Comparison of ENCODE assay signal across 1 cellular context in the genomic region with DNA sequence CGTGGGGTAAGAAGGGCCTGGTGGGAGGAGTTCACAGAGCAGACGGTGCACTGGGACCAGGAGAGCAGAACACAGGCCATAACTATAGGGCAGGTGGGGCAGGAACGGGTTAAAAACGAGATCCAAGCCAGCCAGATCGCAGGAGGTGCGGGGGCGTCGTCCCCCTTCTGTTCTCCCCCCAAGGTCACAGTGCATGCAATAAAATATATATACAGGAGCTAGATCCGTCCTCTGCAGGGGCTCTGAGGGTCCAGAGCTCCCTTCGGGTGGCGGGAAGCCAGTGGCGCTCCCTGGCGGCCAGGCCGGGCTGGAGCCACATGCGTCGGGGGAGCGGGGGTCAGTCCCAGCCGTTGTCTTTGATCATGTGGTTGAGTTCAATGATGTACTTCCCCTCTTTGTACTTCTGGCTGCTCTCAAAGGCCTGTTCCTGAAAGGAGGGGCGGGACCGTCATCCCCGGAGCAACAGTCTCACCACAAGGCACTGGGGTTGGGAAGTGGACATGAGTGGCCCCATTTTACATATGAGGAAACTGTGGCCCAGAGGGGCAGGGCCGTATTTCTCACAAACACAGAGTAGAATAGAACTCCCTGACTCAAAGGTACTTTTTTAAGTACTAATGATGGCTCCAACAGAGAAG.
TF ChIP-seq lines count a peak whose summit lies in the region.

No MANE protein-coding gene starts in this region.

TF ChIP-seq in GM12878, 131 proteins besides CTCF, POLR2A, EP300 and RAD21 (continued from another document and continues in another):
- TF ChIP-seq MAX (IDR thresholded peaks at IDR 0.05; ENCODE audit: low read depth, low read length) (peak; percentile 83; the same call in 1 of the 2 replicates), NR2F1 (conservative IDR thresholded peaks at IDR 0.05) (no peak), MEF2A (IDR thresholded peaks at IDR 0.05; ENCODE audit: insufficient read depth, low read depth, low read length) (0 out of 2 replicates have a peak, but pooled peaks have one; percentile 13), ETV6 (conservative IDR thresholded peaks at IDR 0.05 in 1 of 2, IDR thresholded peaks at IDR 0.05 in 1 of 2; ENCODE audit: borderline replicate concordance in 1 of 2, low read depth in 1 of 2) (peak in 1 of 2 experiments; percentile 61; a peak in 2 of 4 replicates), CHD1 (IDR thresholded peaks at IDR 0.05; ENCODE audit: low read depth, low read length) (0 out of 2 replicates have a peak, but pooled peaks have one; percentile 35), MEF2B (IDR thresholded peaks at IDR 0.05; ENCODE audit: partially characterized antibody, poor library complexity, severe bottlenecking) (peak; percentile 60), SIN3A (IDR thresholded peaks at IDR 0.05; ENCODE audit: low read depth, low read length) (peak; percentile 49; the same call in 1 of the 2 replicates), YY1 (IDR thresholded peaks at IDR 0.05; ENCODE audit: low read depth, low read length) (peak; percentile 64; the same call in 1 of the 2 replicates), TCF12 (IDR thresholded peaks at IDR 0.05; ENCODE audit: low read depth, low read length) (peak; percentile 70; the same call in 1 of the 2 replicates), RCOR1 (conservative IDR thresholded peaks at IDR 0.05; ENCODE audit: low read depth, low read length) (peak; percentile 88; the same call in 1 of the 2 replicates), JUNB (IDR thresholded peaks at IDR 0.05) (no peak), CREB1 (IDR thresholded peaks at IDR 0.05; ENCODE audit: low read depth) (peak; percentile 59; the same call in 1 of the 2 replicates), ZNF622 (IDR thresholded peaks at IDR 0.05) (no peak), BMI1 (IDR thresholded peaks at IDR 0.05; ENCODE audit: borderline replicate concordance) (no peak), TAF1 (IDR thresholded peaks at IDR 0.05; ENCODE audit: borderline replicate concordance, low read depth, low read length) (peak; percentile 11; the same call in 1 of the 2 replicates), NRF1 (conservative IDR thresholded peaks at IDR 0.05; ENCODE audit: low read depth, low read length) (0 out of 2 replicates have a peak, but pooled peaks have one; percentile 9), HSF1 (IDR thresholded peaks at IDR 0.05; ENCODE audit: low read depth, low read length) (no peak), NBN (IDR thresholded peaks at IDR 0.05) (peak; percentile 77; the same call in 1 of the 2 replicates), NR2C1 (IDR thresholded peaks at IDR 0.05) (peak; percentile 79), E2F8 (IDR thresholded peaks at IDR 0.05; ENCODE audit: low read depth, partially characterized antibody) (peak; percentile 95), IKZF1 (conservative IDR thresholded peaks at IDR 0.05) (peak; percentile 88), MYB (IDR thresholded peaks at IDR 0.05; ENCODE audit: borderline replicate concordance, low read depth, low read length) (peak; percentile 76; the same call in 1 of the 2 replicates), RBBP5 (conservative IDR thresholded peaks at IDR 0.05) (no peak), EGR1 (IDR thresholded peaks at IDR 0.05; ENCODE audit: borderline replicate concordance in 1 of 2, low read depth in 2 of 2, low read length in 2 of 2) (peak in 1 of 2 experiments; percentile 57; a peak in 2 of 3 replicates), SKIL (IDR thresholded peaks at IDR 0.05; ENCODE audit: low read depth, poor library complexity, severe bottlenecking) (peak; percentile 41), RUNX3 (IDR thresholded peaks at IDR 0.05; ENCODE audit: low read length) (peak; percentile 87), BHLHE40 (IDR thresholded peaks at IDR 0.05; ENCODE audit: borderline replicate concordance in 1 of 2, low read depth in 2 of 2, low read length in 1 of 2) (peak; percentile 53 to 56; a peak in 2 of 4 replicates), CUX1 (IDR thresholded peaks at IDR 0.05; ENCODE audit: insufficient replicate concordance, low read depth, low read length) (no peak)
- TF ChIP-seq, protein P1, sequence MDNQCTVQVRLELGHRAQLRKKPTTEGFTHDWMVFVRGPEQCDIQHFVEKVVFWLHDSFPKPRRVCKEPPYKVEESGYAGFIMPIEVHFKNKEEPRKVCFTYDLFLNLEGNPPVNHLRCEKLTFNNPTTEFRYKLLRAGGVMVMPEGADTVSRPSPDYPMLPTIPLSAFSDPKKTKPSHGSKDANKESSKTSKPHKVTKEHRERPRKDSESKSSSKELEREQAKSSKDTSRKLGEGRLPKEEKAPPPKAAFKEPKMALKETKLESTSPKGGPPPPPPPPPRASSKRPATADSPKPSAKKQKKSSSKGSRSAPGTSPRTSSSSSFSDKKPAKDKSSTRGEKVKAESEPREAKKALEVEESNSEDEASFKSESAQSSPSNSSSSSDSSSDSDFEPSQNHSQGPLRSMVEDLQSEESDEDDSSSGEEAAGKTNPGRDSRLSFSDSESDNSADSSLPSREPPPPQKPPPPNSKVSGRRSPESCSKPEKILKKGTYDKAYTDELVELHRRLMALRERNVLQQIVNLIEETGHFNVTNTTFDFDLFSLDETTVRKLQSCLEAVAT (IDR thresholded peaks at IDR 0.05): peak; percentile 77; the same call in 1 of the 2 replicates
- TF ChIP-seq, protein P2, sequence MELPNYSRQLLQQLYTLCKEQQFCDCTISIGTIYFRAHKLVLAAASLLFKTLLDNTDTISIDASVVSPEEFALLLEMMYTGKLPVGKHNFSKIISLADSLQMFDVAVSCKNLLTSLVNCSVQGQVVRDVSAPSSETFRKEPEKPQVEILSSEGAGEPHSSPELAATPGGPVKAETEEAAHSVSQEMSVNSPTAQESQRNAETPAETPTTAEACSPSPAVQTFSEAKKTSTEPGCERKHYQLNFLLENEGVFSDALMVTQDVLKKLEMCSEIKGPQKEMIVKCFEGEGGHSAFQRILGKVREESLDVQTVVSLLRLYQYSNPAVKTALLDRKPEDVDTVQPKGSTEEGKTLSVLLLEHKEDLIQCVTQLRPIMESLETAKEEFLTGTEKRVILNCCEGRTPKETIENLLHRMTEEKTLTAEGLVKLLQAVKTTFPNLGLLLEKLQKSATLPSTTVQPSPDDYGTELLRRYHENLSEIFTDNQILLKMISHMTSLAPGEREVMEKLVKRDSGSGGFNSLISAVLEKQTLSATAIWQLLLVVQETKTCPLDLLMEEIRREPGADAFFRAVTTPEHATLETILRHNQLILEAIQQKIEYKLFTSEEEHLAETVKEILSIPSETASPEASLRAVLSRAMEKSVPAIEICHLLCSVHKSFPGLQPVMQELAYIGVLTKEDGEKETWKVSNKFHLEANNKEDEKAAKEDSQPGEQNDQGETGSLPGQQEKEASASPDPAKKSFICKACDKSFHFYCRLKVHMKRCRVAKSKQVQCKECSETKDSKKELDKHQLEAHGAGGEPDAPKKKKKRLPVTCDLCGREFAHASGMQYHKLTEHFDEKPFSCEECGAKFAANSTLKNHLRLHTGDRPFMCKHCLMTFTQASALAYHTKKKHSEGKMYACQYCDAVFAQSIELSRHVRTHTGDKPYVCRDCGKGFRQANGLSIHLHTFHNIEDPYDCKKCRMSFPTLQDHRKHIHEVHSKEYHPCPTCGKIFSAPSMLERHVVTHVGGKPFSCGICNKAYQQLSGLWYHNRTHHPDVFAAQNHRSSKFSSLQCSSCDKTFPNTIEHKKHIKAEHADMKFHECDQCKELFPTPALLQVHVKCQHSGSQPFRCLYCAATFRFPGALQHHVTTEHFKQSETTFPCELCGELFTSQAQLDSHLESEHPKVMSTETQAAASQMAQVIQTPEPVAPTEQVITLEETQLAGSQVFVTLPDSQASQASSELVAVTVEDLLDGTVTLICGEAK (IDR thresholded peaks at IDR 0.05; ENCODE audit: borderline replicate concordance): no peak
- TF ChIP-seq, protein P3, sequence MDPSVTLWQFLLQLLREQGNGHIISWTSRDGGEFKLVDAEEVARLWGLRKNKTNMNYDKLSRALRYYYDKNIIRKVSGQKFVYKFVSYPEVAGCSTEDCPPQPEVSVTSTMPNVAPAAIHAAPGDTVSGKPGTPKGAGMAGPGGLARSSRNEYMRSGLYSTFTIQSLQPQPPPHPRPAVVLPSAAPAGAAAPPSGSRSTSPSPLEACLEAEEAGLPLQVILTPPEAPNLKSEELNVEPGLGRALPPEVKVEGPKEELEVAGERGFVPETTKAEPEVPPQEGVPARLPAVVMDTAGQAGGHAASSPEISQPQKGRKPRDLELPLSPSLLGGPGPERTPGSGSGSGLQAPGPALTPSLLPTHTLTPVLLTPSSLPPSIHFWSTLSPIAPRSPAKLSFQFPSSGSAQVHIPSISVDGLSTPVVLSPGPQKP (IDR thresholded peaks at IDR 0.05; ENCODE audit: low read depth, low read length): no peak
- TF ChIP-seq, protein P4, sequence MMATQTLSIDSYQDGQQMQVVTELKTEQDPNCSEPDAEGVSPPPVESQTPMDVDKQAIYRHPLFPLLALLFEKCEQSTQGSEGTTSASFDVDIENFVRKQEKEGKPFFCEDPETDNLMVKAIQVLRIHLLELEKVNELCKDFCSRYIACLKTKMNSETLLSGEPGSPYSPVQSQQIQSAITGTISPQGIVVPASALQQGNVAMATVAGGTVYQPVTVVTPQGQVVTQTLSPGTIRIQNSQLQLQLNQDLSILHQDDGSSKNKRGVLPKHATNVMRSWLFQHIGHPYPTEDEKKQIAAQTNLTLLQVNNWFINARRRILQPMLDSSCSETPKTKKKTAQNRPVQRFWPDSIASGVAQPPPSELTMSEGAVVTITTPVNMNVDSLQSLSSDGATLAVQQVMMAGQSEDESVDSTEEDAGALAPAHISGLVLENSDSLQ (IDR thresholded peaks at IDR 0.05): no peak; the same call in 1 of the 2 replicates
